Comparison of ENCODE assay signal across 1 cellular context in genomic region chr22:31661851-31662667, GRCh38.
A peak's percentile ranks its signal among the peaks of the same experiment; 100 is the strongest.
TF ChIP-seq lines count a peak whose summit lies in the region.

Gene PISD (minus strand): TSS chr22:31662215. CDS start chr22:31662208, 7 bp downstream.

TF ChIP-seq in K562, 482 proteins besides CTCF, POLR2A, EP300 and RAD21 (continued from another document and continues in another):
- TF ChIP-seq ELK3 (CRISPR knock-in tag; IDR thresholded peaks at IDR 0.05) (no peak), ZNF436 (CRISPR knock-in tag; IDR thresholded peaks at IDR 0.05) (no peak), RREB1 (CRISPR knock-in tag; IDR thresholded peaks at IDR 0.05) (no peak), IFI16 (CRISPR knock-in tag; IDR thresholded peaks at IDR 0.05) (no peak), KHSRP (IDR thresholded peaks at IDR 0.05) (peak; percentile 66; the same call in 1 of the 2 replicates), MLLT1 (IDR thresholded peaks at IDR 0.05) (peak in 1 of 2 experiments; percentile 29; a peak in 1 of 4 replicates), PCBP2 (IDR thresholded peaks at IDR 0.05; ENCODE audit: low read depth, low read length, poor library complexity, severe bottlenecking) (no peak), HNRNPH1 (optimal IDR thresholded peaks at IDR 0.05; ENCODE audit: low read depth, low read length) (no peak), ZFP36 (IDR thresholded peaks at IDR 0.05; ENCODE audit: low read depth, low read length, partially characterized antibody) (no peak), JUNB (CRISPR knock-in tag; conservative IDR thresholded peaks at IDR 0.05) (no peak), MIER1 (IDR thresholded peaks at IDR 0.05; ENCODE audit: low read depth) (no peak), GATAD2B (IDR thresholded peaks at IDR 0.05; ENCODE audit: borderline replicate concordance) (no peak), RBM15 (IDR thresholded peaks at IDR 0.05; ENCODE audit: insufficient read depth, low read length) (no peak), BHLHE40 (IDR thresholded peaks at IDR 0.05; ENCODE audit: low read length) (peak; percentile 39), KDM5B (IDR thresholded peaks at IDR 0.05; ENCODE audit: insufficient replicate concordance, low read depth, low read length) (no peak), GABPB2 (CRISPR knock-in tag; conservative IDR thresholded peaks at IDR 0.05) (no peak), MBD2 (IDR thresholded peaks at IDR 0.05; ENCODE audit: borderline replicate concordance, low read depth) (peak; percentile 68; the same call in 1 of the 2 replicates), ZNF592 (IDR thresholded peaks at IDR 0.05) (no peak), SIN3B (IDR thresholded peaks at IDR 0.05; ENCODE audit: low read depth) (peak; percentile 96)
- TF ChIP-seq, protein P1, sequence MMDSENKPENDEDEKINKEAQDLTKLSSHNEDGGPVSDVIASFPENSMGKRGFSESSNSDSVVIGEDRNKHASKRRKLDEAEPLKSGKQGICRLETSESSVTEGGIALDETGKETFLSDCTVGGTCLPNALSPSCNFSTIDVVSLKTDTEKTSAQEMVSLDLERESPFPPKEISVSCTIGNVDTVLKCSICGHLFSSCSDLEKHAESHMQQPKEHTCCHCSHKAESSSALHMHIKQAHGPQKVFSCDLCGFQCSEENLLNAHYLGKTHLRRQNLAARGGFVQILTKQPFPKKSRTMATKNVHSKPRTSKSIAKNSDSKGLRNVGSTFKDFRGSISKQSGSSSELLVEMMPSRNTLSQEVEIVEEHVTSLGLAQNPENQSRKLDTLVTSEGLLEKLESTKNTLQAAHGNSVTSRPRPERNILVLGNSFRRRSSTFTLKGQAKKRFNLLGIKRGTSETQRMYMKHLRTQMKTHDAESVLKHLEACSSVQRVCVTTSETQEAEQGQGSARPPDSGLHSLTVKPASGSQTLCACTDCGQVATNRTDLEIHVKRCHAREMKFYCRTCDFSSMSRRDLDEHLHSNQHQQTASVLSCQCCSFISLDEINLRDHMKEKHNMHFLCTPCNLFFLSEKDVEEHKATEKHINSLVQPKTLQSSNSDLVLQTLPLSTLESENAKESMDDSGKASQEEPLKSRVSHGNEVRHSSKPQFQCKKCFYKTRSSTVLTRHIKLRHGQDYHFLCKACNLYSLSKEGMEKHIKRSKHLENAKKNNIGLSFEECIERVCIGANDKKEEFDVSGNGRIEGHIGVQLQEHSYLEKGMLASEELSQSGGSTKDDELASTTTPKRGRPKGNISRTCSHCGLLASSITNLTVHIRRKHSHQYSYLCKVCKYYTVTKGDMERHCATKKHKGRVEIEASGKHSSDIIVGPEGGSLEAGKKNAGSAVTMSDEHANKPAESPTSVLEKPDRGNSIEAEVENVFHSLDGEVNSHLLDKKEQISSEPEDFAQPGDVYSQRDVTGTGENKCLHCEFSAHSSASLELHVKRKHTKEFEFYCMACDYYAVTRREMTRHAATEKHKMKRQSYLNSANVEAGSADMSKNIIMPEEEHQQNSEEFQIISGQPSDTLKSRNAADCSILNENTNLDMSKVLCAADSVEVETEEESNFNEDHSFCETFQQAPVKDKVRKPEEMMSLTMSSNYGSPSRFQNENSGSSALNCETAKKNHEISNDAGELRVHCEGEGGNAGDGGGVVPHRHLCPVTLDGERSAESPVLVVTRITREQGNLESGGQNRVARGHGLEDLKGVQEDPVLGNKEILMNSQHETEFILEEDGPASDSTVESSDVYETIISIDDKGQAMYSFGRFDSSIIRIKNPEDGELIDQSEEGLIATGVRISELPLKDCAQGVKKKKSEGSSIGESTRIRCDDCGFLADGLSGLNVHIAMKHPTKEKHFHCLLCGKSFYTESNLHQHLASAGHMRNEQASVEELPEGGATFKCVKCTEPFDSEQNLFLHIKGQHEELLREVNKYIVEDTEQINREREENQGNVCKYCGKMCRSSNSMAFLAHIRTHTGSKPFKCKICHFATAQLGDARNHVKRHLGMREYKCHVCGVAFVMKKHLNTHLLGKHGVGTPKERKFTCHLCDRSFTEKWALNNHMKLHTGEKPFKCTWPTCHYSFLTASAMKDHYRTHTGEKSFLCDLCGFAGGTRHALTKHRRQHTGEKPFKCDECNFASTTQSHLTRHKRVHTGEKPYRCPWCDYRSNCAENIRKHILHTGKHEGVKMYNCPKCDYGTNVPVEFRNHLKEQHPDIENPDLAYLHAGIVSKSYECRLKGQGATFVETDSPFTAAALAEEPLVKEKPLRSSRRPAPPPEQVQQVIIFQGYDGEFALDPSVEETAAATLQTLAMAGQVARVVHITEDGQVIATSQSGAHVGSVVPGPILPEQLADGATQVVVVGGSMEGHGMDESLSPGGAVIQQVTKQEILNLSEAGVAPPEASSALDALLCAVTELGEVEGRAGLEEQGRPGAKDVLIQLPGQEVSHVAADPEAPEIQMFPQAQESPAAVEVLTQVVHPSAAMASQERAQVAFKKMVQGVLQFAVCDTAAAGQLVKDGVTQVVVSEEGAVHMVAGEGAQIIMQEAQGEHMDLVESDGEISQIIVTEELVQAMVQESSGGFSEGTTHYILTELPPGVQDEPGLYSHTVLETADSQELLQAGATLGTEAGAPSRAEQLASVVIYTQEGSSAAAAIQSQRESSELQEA (IDR thresholded peaks at IDR 0.05; ENCODE audit: low read depth): 0 out of 2 replicates have a peak, but pooled peaks have one; percentile 16
- TF ChIP-seq, protein P2, sequence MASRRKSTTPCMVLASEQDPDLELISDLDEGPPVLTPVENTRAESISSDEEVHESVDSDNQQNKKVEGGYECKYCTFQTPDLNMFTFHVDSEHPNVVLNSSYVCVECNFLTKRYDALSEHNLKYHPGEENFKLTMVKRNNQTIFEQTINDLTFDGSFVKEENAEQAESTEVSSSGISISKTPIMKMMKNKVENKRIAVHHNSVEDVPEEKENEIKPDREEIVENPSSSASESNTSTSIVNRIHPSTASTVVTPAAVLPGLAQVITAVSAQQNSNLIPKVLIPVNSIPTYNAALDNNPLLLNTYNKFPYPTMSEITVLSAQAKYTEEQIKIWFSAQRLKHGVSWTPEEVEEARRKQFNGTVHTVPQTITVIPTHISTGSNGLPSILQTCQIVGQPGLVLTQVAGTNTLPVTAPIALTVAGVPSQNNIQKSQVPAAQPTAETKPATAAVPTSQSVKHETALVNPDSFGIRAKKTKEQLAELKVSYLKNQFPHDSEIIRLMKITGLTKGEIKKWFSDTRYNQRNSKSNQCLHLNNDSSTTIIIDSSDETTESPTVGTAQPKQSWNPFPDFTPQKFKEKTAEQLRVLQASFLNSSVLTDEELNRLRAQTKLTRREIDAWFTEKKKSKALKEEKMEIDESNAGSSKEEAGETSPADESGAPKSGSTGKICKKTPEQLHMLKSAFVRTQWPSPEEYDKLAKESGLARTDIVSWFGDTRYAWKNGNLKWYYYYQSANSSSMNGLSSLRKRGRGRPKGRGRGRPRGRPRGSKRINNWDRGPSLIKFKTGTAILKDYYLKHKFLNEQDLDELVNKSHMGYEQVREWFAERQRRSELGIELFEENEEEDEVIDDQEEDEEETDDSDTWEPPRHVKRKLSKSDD (conservative IDR thresholded peaks at IDR 0.05; ENCODE audit: low read length): 0 out of 2 replicates have a peak, but pooled peaks have one; percentile 51
- TF ChIP-seq, protein P3, sequence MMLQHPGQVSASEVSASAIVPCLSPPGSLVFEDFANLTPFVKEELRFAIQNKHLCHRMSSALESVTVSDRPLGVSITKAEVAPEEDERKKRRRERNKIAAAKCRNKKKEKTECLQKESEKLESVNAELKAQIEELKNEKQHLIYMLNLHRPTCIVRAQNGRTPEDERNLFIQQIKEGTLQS (IDR thresholded peaks at IDR 0.05): peak; percentile 80
- TF ChIP-seq, protein P3 (CRISPR knock-in tag; conservative IDR thresholded peaks at IDR 0.05): no peak
- TF ChIP-seq, protein P4, sequence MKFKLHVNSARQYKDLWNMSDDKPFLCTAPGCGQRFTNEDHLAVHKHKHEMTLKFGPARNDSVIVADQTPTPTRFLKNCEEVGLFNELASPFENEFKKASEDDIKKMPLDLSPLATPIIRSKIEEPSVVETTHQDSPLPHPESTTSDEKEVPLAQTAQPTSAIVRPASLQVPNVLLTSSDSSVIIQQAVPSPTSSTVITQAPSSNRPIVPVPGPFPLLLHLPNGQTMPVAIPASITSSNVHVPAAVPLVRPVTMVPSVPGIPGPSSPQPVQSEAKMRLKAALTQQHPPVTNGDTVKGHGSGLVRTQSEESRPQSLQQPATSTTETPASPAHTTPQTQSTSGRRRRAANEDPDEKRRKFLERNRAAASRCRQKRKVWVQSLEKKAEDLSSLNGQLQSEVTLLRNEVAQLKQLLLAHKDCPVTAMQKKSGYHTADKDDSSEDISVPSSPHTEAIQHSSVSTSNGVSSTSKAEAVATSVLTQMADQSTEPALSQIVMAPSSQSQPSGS (CRISPR knock-in tag; IDR thresholded peaks at IDR 0.05): no peak
